8 cellular contexts compared by ENCODE assay signal in the genomic region with DNA sequence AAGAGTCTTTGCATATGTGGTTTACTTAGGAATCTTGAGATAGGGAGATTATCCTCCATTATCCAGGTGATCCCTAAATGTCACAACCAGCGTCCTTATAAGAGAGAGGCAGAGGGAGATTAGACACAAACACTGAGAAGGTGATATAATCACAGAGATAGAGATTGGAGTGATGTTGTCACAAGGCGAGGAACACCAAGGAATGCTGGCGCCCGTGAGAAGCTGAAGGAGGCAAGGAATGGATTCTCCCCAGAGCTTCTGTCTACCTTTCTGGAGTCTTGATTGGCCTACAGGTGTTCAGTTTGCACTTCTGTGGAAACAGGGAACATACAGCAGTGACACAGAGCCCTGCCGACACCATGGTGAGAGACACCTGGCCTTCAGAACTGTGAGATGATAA.
"Had no signal": no experiment of that assay in that cellular context is flagged by ENCODE, and none has a peak within 500 bp of the region (broad histone marks: within the 10 kb centered on the region; RNA-seq: fewer than 3 reads in every experiment).

No MANE protein-coding gene starts in this region.

- H2AFZ ChIP-seq: GM23248 had no signal

- H3K27ac ChIP-seq: GM23248, HL-60 had no signal

- DNase-seq: GM23248, GOT3, H7, HFFc6 had no signal

- H3K36me3 ChIP-seq: HAP-1 had no signal

- FAIRE-seq: HepG2 had no signal

- H3K9ac ChIP-seq: GM23248 had no signal

- H3K27ac Mint-ChIP-seq: HFFc6, IgD-negative memory B cell had no signal

- H3K4me1 Mint-ChIP-seq: IgD-negative memory B cell had no signal

- H3K36me3 Mint-ChIP-seq: IgD-negative memory B cell had no signal

- H3K4me3 ChIP-seq: GM23248, HAP-1 had no signal

- H3K9me3 ChIP-seq: HAP-1 had no signal

- H3K4me1 ChIP-seq: HAP-1 had no signal

- H3K4me3 Mint-ChIP-seq: HFFc6, IgD-negative memory B cell had no signal
